ENCODE assay signal across 19 cellular contexts in genomic region chr6:169121013-169121412, GRCh38.
"Had no signal": no experiment of that assay in that cellular context is flagged by ENCODE, and none has a peak within 500 bp of the region (broad histone marks: within the 10 kb centered on the region; RNA-seq: fewer than 3 reads in every experiment).

No MANE protein-coding gene starts in this region.

- H3K36me3 Mint-ChIP-seq: activated CD4-positive, alpha-beta memory T cell treated with anti-CD3 and anti-CD28 coated beads for 36 hours; immature natural killer cell; naive thymus-derived CD8-positive, alpha-beta T cell had no signal

- H3K36me3 ChIP-seq: neutrophil, right atrium auricular region, thoracic aorta had no signal

- H3K27me3 Mint-ChIP-seq: activated CD4-positive, alpha-beta memory T cell treated with anti-CD3 and anti-CD28 coated beads for 36 hours; stimulated activated naive CD8-positive, alpha-beta T cell treated with anti-CD3 and anti-CD28 coated beads, Interleukin-15, amount 100 ng/mL, for 72 hours had no signal

- H3K9me3 ChIP-seq: mucosa of descending colon, neutrophil, right atrium auricular region, thoracic aorta had no signal

- DNase-seq: activated CD4-positive, alpha-beta memory T cell treated with anti-CD3 and anti-CD28 coated beads for 36 hours; activated CD4-positive, alpha-beta T cell treated with anti-CD3 and anti-CD28 coated beads for 1 hour; activated gamma-delta T cell; activated T-cell treated with anti-CD3 and anti-CD28 coated beads, Interleukin-2, amount 50 U/mL, for 48 hours; aorta; central memory CD4-positive, alpha-beta T cell; effector memory CD4-positive, alpha-beta T cell; erythroblast; glutamatergic neuron; immature natural killer cell; mammary epithelial cell; mucosa of descending colon; naive thymus-derived CD8-positive, alpha-beta T cell; stimulated activated CD4-positive, alpha-beta T cell treated with anti-CD3 and anti-CD28 coated beads, Interleukin-4, amount 100 ng/mL, for 4 hours; stimulated activated naive CD8-positive, alpha-beta T cell treated with anti-CD3 and anti-CD28 coated beads, Interleukin-15, amount 100 ng/mL, for 72 hours had no signal

- H3K27ac ChIP-seq: neutrophil, right atrium auricular region, skin epidermis, thoracic aorta had no signal

- H3K27ac Mint-ChIP-seq: activated CD4-positive, alpha-beta memory T cell treated with anti-CD3 and anti-CD28 coated beads for 36 hours; immature natural killer cell; naive thymus-derived CD8-positive, alpha-beta T cell; stimulated activated naive CD8-positive, alpha-beta T cell treated with anti-CD3 and anti-CD28 coated beads, Interleukin-15, amount 100 ng/mL, for 72 hours had no signal

- H3K4me1 ChIP-seq: right atrium auricular region had no signal

- H3K4me3 ChIP-seq: mucosa of descending colon, right atrium auricular region, skin epidermis, thoracic aorta had no signal

- H3K9me3 Mint-ChIP-seq: activated CD4-positive, alpha-beta memory T cell treated with anti-CD3 and anti-CD28 coated beads for 36 hours; immature natural killer cell; naive thymus-derived CD8-positive, alpha-beta T cell had no signal

- H3K4me1 Mint-ChIP-seq: immature natural killer cell; naive thymus-derived CD8-positive, alpha-beta T cell; stimulated activated naive CD8-positive, alpha-beta T cell treated with anti-CD3 and anti-CD28 coated beads, Interleukin-15, amount 100 ng/mL, for 72 hours had no signal

- H3K4me3 Mint-ChIP-seq: activated CD4-positive, alpha-beta memory T cell treated with anti-CD3 and anti-CD28 coated beads for 36 hours; immature natural killer cell; naive thymus-derived CD8-positive, alpha-beta T cell; stimulated activated naive CD8-positive, alpha-beta T cell treated with anti-CD3 and anti-CD28 coated beads, Interleukin-15, amount 100 ng/mL, for 72 hours had no signal

- H3K27me3 ChIP-seq: neutrophil, right atrium auricular region had no signal

- ATAC-seq: mucosa of descending colon; naive thymus-derived CD8-positive, alpha-beta T cell; stimulated activated naive CD8-positive, alpha-beta T cell treated with anti-CD3 and anti-CD28 coated beads, Interleukin-15, amount 100 ng/mL, for 72 hours had no signal
